ENCODE assay signal across 25 cellular contexts in the genomic region with DNA sequence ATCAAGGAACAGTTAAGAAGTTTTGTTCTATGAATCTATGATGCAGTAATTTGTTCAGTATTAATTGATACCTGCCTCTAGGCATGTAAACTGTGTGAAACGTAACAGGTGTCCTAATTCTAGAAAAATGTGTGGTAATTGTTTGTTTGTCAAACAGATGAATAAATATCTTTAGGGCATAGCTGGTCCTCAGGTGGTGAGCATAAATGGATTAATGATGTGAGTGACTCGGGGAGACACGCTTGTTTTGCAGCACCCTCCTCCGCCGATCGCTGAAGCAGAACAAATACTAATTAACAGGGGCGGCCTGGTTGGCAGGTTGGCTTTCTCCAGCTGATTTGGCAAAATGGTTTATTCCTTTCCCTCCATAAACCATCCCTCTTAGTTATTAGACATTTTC.
DNase-seq lines count a peak whose midpoint lies in the region; ATAC-seq and TF ChIP-seq lines count a peak whose summit lies in the region.
"Had no signal": no experiment of that assay in that cellular context is flagged by ENCODE, and none has a peak within 500 bp of the region (broad histone marks: within the 10 kb centered on the region; RNA-seq: fewer than 3 reads in every experiment).

No MANE protein-coding gene starts in this region.

- DNase-seq in COLO668 (lab: John Stamatoyannopoulos, UW; ENCODE audit: unreplicated experiment) (peak; percentile 55), NCI-H2171 treated with DMSO at 0.1 percent for 48 hours (lab: John Stamatoyannopoulos, UW) (peak; percentile 95), WTC11 (ENCODE audit: low spot score) (no peak), type B pancreatic cell (ENCODE audit: extremely low spot score, unreplicated experiment) (no peak), Calu3 (no peak)
- DNase-seq in activated naive CD4-positive, alpha-beta T cell treated with Interleukin-2 at 50 U/mL for 16 hours = no peak
- DNase-seq: ACHN; activated CD4-positive, alpha-beta memory T cell treated with anti-CD3 and anti-CD28 coated beads for 36 hours; activated T-cell treated with anti-CD3 and anti-CD28 coated beads for 4 hours; HFFc6; left lung; MG63; NCI-H446 treated with DMSO at 0.1 percent for 48 hours; occipital lobe; right lobe of liver; SHP77; stimulated activated CD4-positive, alpha-beta T cell treated with anti-CD3 and anti-CD28 coated beads, Interleukin-15, amount 100 ng/mL, for 24 hours; T-helper 2 cell had no signal

- peaks cover 0 to 16% of the 10 kb centered on the region in 2 experiments; a peak in 1 of 3 replicates for H3K36me3 ChIP-seq in HEK293 (ENCODE audit: control insufficient read depth in 2 of 2, insufficient read depth in 1 of 2, low read length in 2 of 2)
- H3K36me3 ChIP-seq: MG63, right lobe of liver, thoracic aorta had no signal

- H3K27me3 Mint-ChIP-seq in WTC11 (ENCODE audit: low read depth) (no peaks in the 10 kb centered on the region), type B pancreatic cell (no peaks in the 10 kb centered on the region), Calu3 (ENCODE audit: unreplicated experiment) (no peaks in the 10 kb centered on the region)
- H3K27me3 Mint-ChIP-seq: activated CD4-positive, alpha-beta memory T cell treated with anti-CD3 and anti-CD28 coated beads for 36 hours; activated naive CD4-positive, alpha-beta T cell treated with anti-CD3 and anti-CD28 coated beads, Interleukin-2, amount 50 U/mL, for 24 hours; stimulated activated memory B cell treated with anti-CD40 and anti-IgM and Interleukin-4, amounts not matched to agents 10 μg/mL and 1 μg/mL and 100 μg/mL, for 72 hours had no signal

- no peak for ATAC-seq in WTC11
- ATAC-seq in HG02970 (IDR thresholded peaks at IDR 0.05; ENCODE audit: low FRiP score, unreplicated experiment) = no peak
- ATAC-seq: left lung; right lobe of liver; stimulated activated memory B cell treated with anti-CD40 and anti-IgM and Interleukin-4, amounts not matched to agents 10 μg/mL and 1 μg/mL and 100 μg/mL, for 72 hours had no signal

- H3K36me3 Mint-ChIP-seq in WTC11 (peaks cover 5% of the 10 kb centered on the region; the same call in 1 of the 2 replicates), type B pancreatic cell (peaks cover 30% of the 10 kb centered on the region), Calu3 (ENCODE audit: insufficient read depth, unreplicated experiment) (no peaks in the 10 kb centered on the region)

- H3K4me3 Mint-ChIP-seq in WTC11 = no peak overlapping the region
- H3K4me3 Mint-ChIP-seq in type B pancreatic cell = no peak overlapping the region
- no peak overlapping the region for H3K4me3 Mint-ChIP-seq in Calu3 (ENCODE audit: low read depth, unreplicated experiment)
- H3K4me3 Mint-ChIP-seq: activated CD4-positive, alpha-beta memory T cell treated with anti-CD3 and anti-CD28 coated beads for 36 hours; activated naive CD4-positive, alpha-beta T cell treated with anti-CD3 and anti-CD28 coated beads, Interleukin-2, amount 50 U/mL, for 24 hours; CD14-positive monocyte; HFFc6; stimulated activated memory B cell treated with anti-CD40 and anti-IgM and Interleukin-4, amounts not matched to agents 10 μg/mL and 1 μg/mL and 100 μg/mL, for 72 hours had no signal

- H3K4me1 Mint-ChIP-seq in WTC11 (peaks cover 57% of the 10 kb centered on the region), type B pancreatic cell (ENCODE audit: unreplicated experiment) (peaks cover 39% of the 10 kb centered on the region), Calu3 (ENCODE audit: low read depth, unreplicated experiment) (no peaks in the 10 kb centered on the region)

- H3K27ac ChIP-seq in HEK293 (ENCODE audit: extremely low read depth, low read depth, low read length) = no peak overlapping the region
- H3K27ac ChIP-seq: HL-60, left lung, right lobe of liver, thoracic aorta had no signal

- intact Hi-C loops in Calu3 (cut with micrococcal nuclease; ENCODE audit: unreplicated experiment) = no loop called here

- no peaks in the 10 kb centered on the region for H3K9me3 ChIP-seq in HEK293 (ENCODE audit: control insufficient read depth, insufficient read depth, low read depth, low read length)
- H3K9me3 ChIP-seq: left lung, MG63, right lobe of liver, thoracic aorta had no signal

- H3K4me3 ChIP-seq in HEK293 (ENCODE audit: low read depth, low read length) = no peak overlapping the region
- H3K4me3 ChIP-seq: left lung, MG63, right lobe of liver, thoracic aorta had no signal

- POLR2A ChIA-PET in HEK293 (lab: Yijun Ruan, JAX) (no interaction called here), WTC11 (lab: Charles Lee) (no interaction called here)

- TF ChIP-seq CTCF in HEK293 (tag by site-specific recombination; IDR thresholded peaks at IDR 0.05) (no peak), WTC11 (IDR thresholded peaks at IDR 0.05) (no peak), type B pancreatic cell (conservative IDR thresholded peaks at IDR 0.05) (no peak), Calu3 (IDR thresholded peaks at IDR 0.05; ENCODE audit: unreplicated experiment) (no peak)

- no TSS peak for BruUV-seq in Calu3 (replicated peaks; lab: Mats Ljungman, UMichigan)

- CTCF ChIA-PET in HEK293 (lab: Yijun Ruan, JAX) = interaction anchor here (0.6 kb wide), 2 partner anchors 1451 to 1734 kb away, joined by 3 read pairs; no protein-coding TSS in a partner anchor
- CTCF ChIA-PET in WTC11 (lab: Charles Lee) = no interaction called here
- CTCF ChIA-PET in Calu3 (lab: Charles Lee) = no interaction called here

- no peaks in the 10 kb centered on the region for H3K4me1 ChIP-seq in HEK293 (ENCODE audit: control insufficient read depth, insufficient read depth, low read length)
- H3K4me1 ChIP-seq: right lobe of liver had no signal

- peak overlapping the region; percentile 24 for H3K27ac Mint-ChIP-seq in WTC11
- no peak overlapping the region for H3K27ac Mint-ChIP-seq in type B pancreatic cell
- H3K27ac Mint-ChIP-seq in Calu3 (ENCODE audit: unreplicated experiment) = no peak overlapping the region
- H3K27ac Mint-ChIP-seq: activated CD4-positive, alpha-beta memory T cell treated with anti-CD3 and anti-CD28 coated beads for 36 hours; activated naive CD4-positive, alpha-beta T cell treated with anti-CD3 and anti-CD28 coated beads, Interleukin-2, amount 50 U/mL, for 24 hours; CD14-positive monocyte; stimulated activated memory B cell treated with anti-CD40 and anti-IgM and Interleukin-4, amounts not matched to agents 10 μg/mL and 1 μg/mL and 100 μg/mL, for 72 hours had no signal

- no peaks in the 10 kb centered on the region for H3K9me3 Mint-ChIP-seq in WTC11
- no peaks in the 10 kb centered on the region for H3K9me3 Mint-ChIP-seq in type B pancreatic cell
- H3K9me3 Mint-ChIP-seq in Calu3 (ENCODE audit: low read depth, unreplicated experiment) = peaks cover 3% of the 10 kb centered on the region
- H3K9me3 Mint-ChIP-seq: activated CD4-positive, alpha-beta memory T cell treated with anti-CD3 and anti-CD28 coated beads for 36 hours; activated naive CD4-positive, alpha-beta T cell treated with anti-CD3 and anti-CD28 coated beads, Interleukin-2, amount 50 U/mL, for 24 hours; CD14-positive monocyte; HFFc6; stimulated activated memory B cell treated with anti-CD40 and anti-IgM and Interleukin-4, amounts not matched to agents 10 μg/mL and 1 μg/mL and 100 μg/mL, for 72 hours had no signal

TF ChIP-seq in HEK293, 187 proteins besides CTCF, POLR2A, EP300 and RAD21 (continues in another document):
- TF ChIP-seq SCRT2 (tag by site-specific recombination; IDR thresholded peaks at IDR 0.05) (peak; percentile 76), ZNF664 (tag by site-specific recombination; IDR thresholded peaks at IDR 0.05) (no peak), ZNF843 (tag by site-specific recombination; IDR thresholded peaks at IDR 0.05) (peak; percentile 42; the same call in 1 of the 2 replicates), ZNF423 (tag by site-specific recombination; IDR thresholded peaks at IDR 0.05) (no peak), WT1 (tag by site-specific recombination; IDR thresholded peaks at IDR 0.05) (peak; percentile 39; the same call in 1 of the 2 replicates), ZNF112 (tag by site-specific recombination; IDR thresholded peaks at IDR 0.05) (no peak)

TF ChIP-seq in WTC11, 78 proteins besides CTCF, POLR2A, EP300 and RAD21 (continues in another document):
- TF ChIP-seq, protein P1, sequence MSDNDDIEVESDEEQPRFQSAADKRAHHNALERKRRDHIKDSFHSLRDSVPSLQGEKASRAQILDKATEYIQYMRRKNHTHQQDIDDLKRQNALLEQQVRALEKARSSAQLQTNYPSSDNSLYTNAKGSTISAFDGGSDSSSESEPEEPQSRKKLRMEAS (CRISPR knock-in tag; IDR thresholded peaks at IDR 0.05) = no peak
- TF ChIP-seq NR3C1 (CRISPR knock-in tag; conservative IDR thresholded peaks at IDR 0.05; ENCODE audit: low read depth) = no peak
- no peak for TF ChIP-seq NFE2L1 (CRISPR knock-in tag; IDR thresholded peaks at IDR 0.05)
- no peak for TF ChIP-seq MXD4 (CRISPR knock-in tag; IDR thresholded peaks at IDR 0.05; ENCODE audit: borderline replicate concordance)
- no peak for TF ChIP-seq ZNF423 (CRISPR knock-in tag; IDR thresholded peaks at IDR 0.05)
- TF ChIP-seq, protein P2, sequence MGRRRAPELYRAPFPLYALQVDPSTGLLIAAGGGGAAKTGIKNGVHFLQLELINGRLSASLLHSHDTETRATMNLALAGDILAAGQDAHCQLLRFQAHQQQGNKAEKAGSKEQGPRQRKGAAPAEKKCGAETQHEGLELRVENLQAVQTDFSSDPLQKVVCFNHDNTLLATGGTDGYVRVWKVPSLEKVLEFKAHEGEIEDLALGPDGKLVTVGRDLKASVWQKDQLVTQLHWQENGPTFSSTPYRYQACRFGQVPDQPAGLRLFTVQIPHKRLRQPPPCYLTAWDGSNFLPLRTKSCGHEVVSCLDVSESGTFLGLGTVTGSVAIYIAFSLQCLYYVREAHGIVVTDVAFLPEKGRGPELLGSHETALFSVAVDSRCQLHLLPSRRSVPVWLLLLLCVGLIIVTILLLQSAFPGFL (CRISPR knock-in tag; IDR thresholded peaks at IDR 0.05; ENCODE audit: borderline replicate concordance) = no peak

Comparison
In these comparisons a context has a peak if more than half of its experiments do, and no peak if none do; other contexts are left out.
1. DNase-seq: peak in COLO668 (single experiment) and NCI-H2171 treated with DMSO at 0.1 percent for 48 hours (single experiment); none in WTC11 (single experiment), type B pancreatic cell (single experiment), activated naive CD4-positive, alpha-beta T cell treated with Interleukin-2 at 50 U/mL for 16 hours (single experiment) and Calu3 (single experiment).